Comparison of ENCODE assay signal across 20 cellular contexts in genomic region chr4:102478186-102478585, GRCh38.
"Had no signal": no experiment of that assay in that cellular context is flagged by ENCODE, and none has a peak within 500 bp of the region (broad histone marks: within the 10 kb centered on the region; RNA-seq: fewer than 3 reads in every experiment).

No MANE protein-coding gene starts in this region.

- H3K27me3 Mint-ChIP-seq: activated CD4-positive, alpha-beta T cell treated with anti-CD3 and anti-CD28 coated beads, Interleukin-2, amount 10 ng/mL, durations not matched to agents 24 days and 14 days; activated CD8-positive, alpha-beta T cell treated with anti-CD3 and anti-CD28 coated beads for 36 hours; activated T-cell treated with anti-CD3 and anti-CD28 coated beads, Interleukin-2, amount 50 U/mL, for 24 hours; progenitor cell of endocrine pancreas had no signal

- H3K4me1 ChIP-seq: gastrocnemius medialis, left ventricle myocardium inferior, right atrium auricular region, vagina had no signal

- H3K4me3 Mint-ChIP-seq: activated CD4-positive, alpha-beta T cell treated with anti-CD3 and anti-CD28 coated beads, Interleukin-2, amount 10 ng/mL, durations not matched to agents 24 days and 14 days; activated CD8-positive, alpha-beta T cell treated with anti-CD3 and anti-CD28 coated beads for 36 hours; activated naive CD4-positive, alpha-beta T cell treated with anti-CD3 and anti-CD28 coated beads for 36 hours; activated T-cell treated with anti-CD3 and anti-CD28 coated beads, Interleukin-2, amount 50 U/mL, for 24 hours; brain; nephron progenitor cell had no signal

- H3K4me1 Mint-ChIP-seq: activated CD4-positive, alpha-beta T cell treated with anti-CD3 and anti-CD28 coated beads, Interleukin-2, amount 10 ng/mL, durations not matched to agents 24 days and 14 days; brain had no signal

- H3K36me3 ChIP-seq: gastrocnemius medialis, left ventricle myocardium inferior, right atrium auricular region, transverse colon, vagina had no signal

- H3K9me3 ChIP-seq: gastrocnemius medialis, transverse colon, vagina had no signal

- H3K27me3 ChIP-seq: gastrocnemius medialis, right atrium auricular region, transverse colon, vagina had no signal

- H3K27ac ChIP-seq: gastrocnemius medialis, left ventricle myocardium inferior, right atrium auricular region, transverse colon, vagina had no signal

- DNase-seq: activated CD4-positive, alpha-beta T cell treated with anti-CD3 and anti-CD28 coated beads, Interleukin-2, amount 10 ng/mL, durations not matched to agents 24 days and 14 days; activated CD8-positive, alpha-beta T cell treated with anti-CD3 and anti-CD28 coated beads for 36 hours; activated naive CD4-positive, alpha-beta T cell treated with anti-CD3 and anti-CD28 coated beads for 36 hours; activated T-cell treated with anti-CD3 and anti-CD28 coated beads, Interleukin-2, amount 50 U/mL, for 24 hours; caudate nucleus; gastrocnemius medialis; head of caudate nucleus; kidney glomerular epithelial cell; left ventricle myocardium inferior; nephron progenitor cell; occipital lobe; stimulated activated CD4-positive, alpha-beta T cell treated with anti-CD3 and anti-CD28 coated beads, Interleukin-2, amount 100 ng/mL, for 24 hours; stimulated activated naive CD8-positive, alpha-beta T cell treated with anti-CD3 and anti-CD28 coated beads, Interleukin-15, Interleukin-2, amounts not matched to agents 100 U/mL and 50 U/mL, for 24 hours; substantia nigra; T1000; transverse colon had no signal

- H3K4me3 ChIP-seq: gastrocnemius medialis, left ventricle myocardium inferior, right atrium auricular region, transverse colon, vagina had no signal

- H3K27ac Mint-ChIP-seq: activated CD4-positive, alpha-beta T cell treated with anti-CD3 and anti-CD28 coated beads, Interleukin-2, amount 10 ng/mL, durations not matched to agents 24 days and 14 days; activated CD8-positive, alpha-beta T cell treated with anti-CD3 and anti-CD28 coated beads for 36 hours; activated T-cell treated with anti-CD3 and anti-CD28 coated beads, Interleukin-2, amount 50 U/mL, for 24 hours; brain; nephron progenitor cell; progenitor cell of endocrine pancreas had no signal

- H3K36me3 Mint-ChIP-seq: brain had no signal

- ATAC-seq: activated CD8-positive, alpha-beta T cell treated with anti-CD3 and anti-CD28 coated beads for 36 hours; gastrocnemius medialis; stimulated activated naive CD8-positive, alpha-beta T cell treated with anti-CD3 and anti-CD28 coated beads, Interleukin-15, Interleukin-2, amounts not matched to agents 100 U/mL and 50 U/mL, for 24 hours had no signal
